In the genomic region with DNA sequence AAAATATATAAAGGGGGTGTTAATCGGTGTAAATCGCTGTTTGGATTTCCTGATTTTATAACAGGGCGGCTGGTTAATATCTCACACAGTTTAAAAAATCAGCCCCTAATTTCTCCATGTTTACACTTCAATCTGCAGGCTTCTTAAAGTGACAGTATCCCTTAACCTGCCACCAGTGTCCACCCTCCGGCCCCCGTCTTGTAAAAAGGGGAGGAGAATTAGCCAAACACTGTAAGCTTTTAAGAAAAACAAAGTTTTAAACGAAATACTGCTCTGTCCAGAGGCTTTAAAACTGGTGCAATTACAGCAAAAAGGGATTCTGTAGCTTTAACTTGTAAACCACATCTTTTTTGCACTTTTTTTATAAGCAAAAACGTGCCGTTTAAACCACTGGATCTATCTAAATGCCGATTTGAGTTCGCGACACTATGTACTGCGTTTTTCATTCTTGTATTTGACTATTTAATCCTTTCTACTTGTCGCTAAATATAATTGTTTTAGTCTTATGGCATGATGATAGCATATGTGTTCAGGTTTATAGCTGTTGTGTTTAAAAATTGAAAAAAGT, we compare ENCODE assay signal across 1 cellular context.
TF ChIP-seq lines count a peak whose summit lies in the region.

No MANE protein-coding gene starts in this region.

TF ChIP-seq in HEK293, 187 proteins besides CTCF, POLR2A, EP300 and RAD21 (continued from another document):
- TF ChIP-seq, protein P1, sequence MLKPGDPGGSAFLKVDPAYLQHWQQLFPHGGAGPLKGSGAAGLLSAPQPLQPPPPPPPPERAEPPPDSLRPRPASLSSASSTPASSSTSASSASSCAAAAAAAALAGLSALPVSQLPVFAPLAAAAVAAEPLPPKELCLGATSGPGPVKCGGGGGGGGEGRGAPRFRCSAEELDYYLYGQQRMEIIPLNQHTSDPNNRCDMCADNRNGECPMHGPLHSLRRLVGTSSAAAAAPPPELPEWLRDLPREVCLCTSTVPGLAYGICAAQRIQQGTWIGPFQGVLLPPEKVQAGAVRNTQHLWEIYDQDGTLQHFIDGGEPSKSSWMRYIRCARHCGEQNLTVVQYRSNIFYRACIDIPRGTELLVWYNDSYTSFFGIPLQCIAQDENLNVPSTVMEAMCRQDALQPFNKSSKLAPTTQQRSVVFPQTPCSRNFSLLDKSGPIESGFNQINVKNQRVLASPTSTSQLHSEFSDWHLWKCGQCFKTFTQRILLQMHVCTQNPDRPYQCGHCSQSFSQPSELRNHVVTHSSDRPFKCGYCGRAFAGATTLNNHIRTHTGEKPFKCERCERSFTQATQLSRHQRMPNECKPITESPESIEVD (tag by site-specific recombination; IDR thresholded peaks at IDR 0.05) = 0 out of 2 replicates have a peak, but pooled peaks have one; percentile 5
- TF ChIP-seq ZNF660 (tag by site-specific recombination; IDR thresholded peaks at IDR 0.05) (0 out of 2 replicates have a peak, but pooled peaks have one; percentile 11), ZNF473 (tag by site-specific recombination; IDR thresholded peaks at IDR 0.05) (no peak)
- TF ChIP-seq, protein P2, sequence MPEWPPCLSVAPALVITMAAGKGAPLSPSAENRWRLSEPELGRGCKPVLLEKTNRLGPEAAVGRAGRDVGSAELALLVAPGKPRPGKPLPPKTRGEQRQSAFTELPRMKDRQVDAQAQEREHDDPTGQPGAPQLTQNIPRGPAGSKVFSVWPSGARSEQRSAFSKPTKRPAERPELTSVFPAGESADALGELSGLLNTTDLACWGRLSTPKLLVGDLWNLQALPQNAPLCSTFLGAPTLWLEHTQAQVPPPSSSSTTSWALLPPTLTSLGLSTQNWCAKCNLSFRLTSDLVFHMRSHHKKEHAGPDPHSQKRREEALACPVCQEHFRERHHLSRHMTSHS (tag by site-specific recombination; IDR thresholded peaks at IDR 0.05) = no peak
